In genomic region chr22:43630451-43630850, GRCh38 we compare ENCODE assay signal across 31 cellular contexts.
"Had no signal": no experiment of that assay in that cellular context is flagged by ENCODE, and none has a peak within 500 bp of the region (broad histone marks: within the 10 kb centered on the region; RNA-seq: fewer than 3 reads in every experiment).

No MANE protein-coding gene starts in this region.

- H2AFZ ChIP-seq: neural progenitor cell, parathyroid adenoma had no signal

- H3K9me3 ChIP-seq: neutrophil, ovary, psoas muscle, spleen, stomach, thoracic aorta, thyroid gland, tibial nerve, upper lobe of left lung, vagina had no signal

- H3K4me2 ChIP-seq: neural progenitor cell, smooth muscle cell had no signal

- H3K27me3 ChIP-seq: neural progenitor cell, neutrophil, ovary, spleen, stomach, thyroid gland, tibial nerve, upper lobe of left lung, vagina had no signal

- H3K27ac ChIP-seq: neural progenitor cell, neutrophil, ovary, parathyroid adenoma, psoas muscle, skin epidermis, spleen, stomach, thoracic aorta, thyroid gland, tibial nerve, upper lobe of left lung, vagina had no signal

- H3K4me3 ChIP-seq: neural progenitor cell, ovary, psoas muscle, skin epidermis, smooth muscle cell, spleen, stomach, thoracic aorta, thyroid gland, tibial nerve, upper lobe of left lung, vagina had no signal

- H3K4me1 ChIP-seq: neural progenitor cell, parathyroid adenoma, psoas muscle, spleen, stomach, thyroid gland, tibial nerve, upper lobe of left lung, vagina had no signal

- H3K27ac Mint-ChIP-seq: naive thymus-derived CD8-positive, alpha-beta T cell; natural killer cell treated with Interleukin-12 subunit alpha and Interleukin-12 subunit beta and Interleukin-15 and Interleukin-18, amount 100 ng/mL, for 72 hours; neural progenitor cell; progenitor cell of endocrine pancreas; stimulated activated memory B cell treated with anti-CD40 and anti-IgM and Interleukin-4, amounts not matched to agents 10 μg/mL and 1 μg/mL and 100 μg/mL, for 72 hours; stimulated activated naive CD8-positive, alpha-beta T cell treated with anti-CD3 and anti-CD28 coated beads, Interleukin-15, Interleukin-2, amounts not matched to agents 100 ng/mL and 50 ng/mL, for 24 hours had no signal

- DNase-seq: naive B cell; naive thymus-derived CD8-positive, alpha-beta T cell; nucleus accumbens; ovary; posterior cingulate gyrus; psoas muscle; right cardiac atrium; spleen; stimulated activated CD4-positive, alpha-beta T cell treated with anti-CD3 and anti-CD28 coated beads, Interleukin-12 subunit alpha, Interleukin-12 subunit beta, amount 100 ng/mL, for 4 hours; stimulated activated CD4-positive, alpha-beta T cell treated with anti-CD3 and anti-CD28 coated beads, Interleukin-1b, Interleukin-23, amount 100 ng/mL, for 48 hours; stimulated activated CD4-positive, alpha-beta T cell treated with anti-CD3 and anti-CD28 coated beads, Interleukin-4, amount 100 ng/mL, for 1 hour; stimulated activated CD4-positive, alpha-beta T cell treated with anti-CD3 and anti-CD28 coated beads, Interleukin-4, amount 100 ng/mL, for 4 hours; stimulated activated CD8-positive, alpha-beta memory T cell treated with anti-CD3 and anti-CD28 coated beads, Interleukin-4, amount 100 ng/mL, for 48 hours; stimulated activated naive CD4-positive, alpha-beta T cell; stomach; thyroid gland; trophoblast cell; upper lobe of left lung had no signal

- H3K4me1 Mint-ChIP-seq: naive B cell; naive thymus-derived CD8-positive, alpha-beta T cell; stimulated activated memory B cell treated with anti-CD40 and anti-IgM and Interleukin-4, amounts not matched to agents 10 μg/mL and 1 μg/mL and 100 μg/mL, for 72 hours had no signal

- H3K9me3 Mint-ChIP-seq: naive B cell; naive thymus-derived CD8-positive, alpha-beta T cell; natural killer cell treated with Interleukin-12 subunit alpha and Interleukin-12 subunit beta and Interleukin-15 and Interleukin-18, amount 100 ng/mL, for 72 hours; neural progenitor cell; stimulated activated memory B cell treated with anti-CD40 and anti-IgM and Interleukin-4, amounts not matched to agents 10 μg/mL and 1 μg/mL and 100 μg/mL, for 72 hours; stimulated activated naive CD8-positive, alpha-beta T cell treated with anti-CD3 and anti-CD28 coated beads, Interleukin-15, Interleukin-2, amounts not matched to agents 100 ng/mL and 50 ng/mL, for 24 hours had no signal

- H3K36me3 ChIP-seq: neural progenitor cell, neutrophil, ovary, spleen, stomach, thoracic aorta, thyroid gland, upper lobe of left lung, vagina had no signal

- H3K27me3 Mint-ChIP-seq: natural killer cell treated with Interleukin-12 subunit alpha and Interleukin-12 subunit beta and Interleukin-15 and Interleukin-18, amount 100 ng/mL, for 72 hours; progenitor cell of endocrine pancreas; stimulated activated naive CD8-positive, alpha-beta T cell treated with anti-CD3 and anti-CD28 coated beads, Interleukin-15, Interleukin-2, amounts not matched to agents 100 ng/mL and 50 ng/mL, for 24 hours had no signal

- H3K9ac ChIP-seq: neural progenitor cell, parathyroid adenoma had no signal

- H3K4me3 Mint-ChIP-seq: natural killer cell treated with Interleukin-12 subunit alpha and Interleukin-12 subunit beta and Interleukin-15 and Interleukin-18, amount 100 ng/mL, for 72 hours; neural progenitor cell; stimulated activated memory B cell treated with anti-CD40 and anti-IgM and Interleukin-4, amounts not matched to agents 10 μg/mL and 1 μg/mL and 100 μg/mL, for 72 hours; stimulated activated naive CD8-positive, alpha-beta T cell treated with anti-CD3 and anti-CD28 coated beads, Interleukin-15, Interleukin-2, amounts not matched to agents 100 ng/mL and 50 ng/mL, for 24 hours had no signal

- H3K36me3 Mint-ChIP-seq: naive B cell; naive thymus-derived CD8-positive, alpha-beta T cell; natural killer cell treated with Interleukin-12 subunit alpha and Interleukin-12 subunit beta and Interleukin-15 and Interleukin-18, amount 100 ng/mL, for 72 hours; neural progenitor cell; stimulated activated memory B cell treated with anti-CD40 and anti-IgM and Interleukin-4, amounts not matched to agents 10 μg/mL and 1 μg/mL and 100 μg/mL, for 72 hours had no signal

- FAIRE-seq: urothelium cell line had no signal

- H3K79me2 ChIP-seq: parathyroid adenoma had no signal
